9 cellular contexts compared by ENCODE assay signal in genomic region chr19:19170053-19170945, GRCh38. TPM values are rescaled to one million over a fixed set of nuclear protein-coding genes. Genes with fewer than 3 reads are reported as not detected.
A peak's percentile ranks its signal among the peaks of the same experiment; 100 is the strongest.
DNase-seq lines count a peak whose midpoint lies in the region; ATAC-seq and TF ChIP-seq lines count a peak whose summit lies in the region.
"Had no signal": no experiment of that assay in that cellular context is flagged by ENCODE, and none has a peak within 500 bp of the region (broad histone marks: within the 10 kb centered on the region; RNA-seq: fewer than 3 reads in every experiment).

TSS of gene MEF2B (minus strand) at chr19:19170263. CDS start at chr19:19150735, 19,528 bp downstream.

- peaks cover 27% of the 10 kb centered on the region for H3K4me1 ChIP-seq in BLaER1
- peaks cover 71% of the 10 kb centered on the region for H3K4me1 ChIP-seq in OCI-LY7 (ENCODE audit: insufficient read depth, low read length, poor library complexity, severe bottlenecking)
- peaks cover 37 to 48% of the 10 kb centered on the region in 2 experiments for H3K4me1 ChIP-seq in neutrophil (ENCODE audit: control insufficient read depth in 1 of 2, insufficient read depth in 1 of 2, low read depth in 1 of 2, low read length in 1 of 2)
- H3K4me1 ChIP-seq: HAP-1 had no signal

- H3K9me3 Mint-ChIP-seq in activated T-helper 17 cell treated with anti-CD3 and anti-CD28 coated beads, Interleukin-2, amount 50 U/mL, for 72 hours = no peaks in the 10 kb centered on the region

- H3K4me3 ChIP-seq in BLaER1 = peak within 1 kb of the TSS; percentile 50
- peak within 1 kb of the TSS; percentile 93 for H3K4me3 ChIP-seq in OCI-LY7 (ENCODE audit: low read depth, low read length, poor library complexity, severe bottlenecking)
- H3K4me3 ChIP-seq in foreskin fibroblast (ENCODE audit: low read depth in 1 of 2, low read length in 2 of 2) = no peak within 1 kb of the TSS
- peak within 1 kb of the TSS; percentile 37 to 48 for H3K4me3 ChIP-seq in neutrophil (ENCODE audit: low read depth in 1 of 2, low read length in 1 of 2)
- H3K4me3 ChIP-seq: HAP-1 had no signal

- H4K20me1 ChIP-seq in BLaER1 (peaks cover 36% of the 10 kb centered on the region), OCI-LY7 (ENCODE audit: insufficient read depth, low read length) (peaks cover 12% of the 10 kb centered on the region; the same call in 1 of the 2 replicates)

- H3K36me3 Mint-ChIP-seq in activated T-helper 17 cell treated with anti-CD3 and anti-CD28 coated beads, Interleukin-2, amount 50 U/mL, for 72 hours (ENCODE audit: low read depth) = no peaks in the 10 kb centered on the region

- H3K9ac ChIP-seq in BLaER1 = no peak within 1 kb of the TSS

- TF ChIP-seq CTCF in OCI-LY7 (conservative IDR thresholded peaks at IDR 0.05; ENCODE audit: low read length) = no peak
- TF ChIP-seq CTCF in foreskin fibroblast (IDR thresholded peaks at IDR 0.05; ENCODE audit: low read depth, low read length) = no peak
- no peak for TF ChIP-seq CTCF in neutrophil (IDR thresholded peaks at IDR 0.05)

- no peaks in the 10 kb centered on the region for H3K9me2 ChIP-seq in OCI-LY7 (ENCODE audit: insufficient read depth, low read length)

- peaks cover 48% of the 10 kb centered on the region for H3K79me2 ChIP-seq in OCI-LY7 (ENCODE audit: insufficient read depth, low read depth, low read length)

- peak; percentile 76 for ATAC-seq in HG03457 (IDR thresholded peaks at IDR 0.05; ENCODE audit: unreplicated experiment)
- peak; percentile 97 for ATAC-seq in activated T-helper 17 cell treated with anti-CD3 and anti-CD28 coated beads, Interleukin-2, amount 50 U/mL, for 72 hours (replicated peaks)

- H3K27me3 ChIP-seq in BLaER1 (no peaks in the 10 kb centered on the region), neutrophil (no peaks in the 10 kb centered on the region)

- H3K27me3 Mint-ChIP-seq in activated T-helper 17 cell treated with anti-CD3 and anti-CD28 coated beads, Interleukin-2, amount 50 U/mL, for 72 hours = no peaks in the 10 kb centered on the region

- H3K36me3 ChIP-seq in BLaER1 (0 out of 2 replicates have a peak, but pooled peaks cover 5% of the 10 kb centered on the region), OCI-LY7 (ENCODE audit: insufficient read depth, low read length) (peaks cover 44% of the 10 kb centered on the region), neutrophil (peaks cover 15% of the 10 kb centered on the region)
- H3K36me3 ChIP-seq: HAP-1 had no signal

- BruUV-seq in OCI-LY7 (replicated peaks; lab: Mats Ljungman, UMichigan) = TSS peak; percentile 79

- POLR2A ChIA-PET in OCI-LY7 (lab: Charles Lee) = interaction anchor here (0.6 to 7.6 kb wide), 7 partner anchors 12 to 108 kb away, joined by 3 to 201 read pairs (median 3); partner anchors contain the start of genes BORCS8 and RFXANK

- H3K9me3 ChIP-seq in BLaER1 (no peaks in the 10 kb centered on the region), OCI-LY7 (ENCODE audit: low read length) (no peaks in the 10 kb centered on the region), neutrophil (no peaks in the 10 kb centered on the region)
- H3K9me3 ChIP-seq: HAP-1 had no signal

- intact Hi-C loops in OCI-LY7 (cut with micrococcal nuclease; ENCODE audit: unreplicated experiment) = loop anchor here (1.0 kb wide), 1 partner anchor 10 kb away; no protein-coding TSS in a partner anchor

- CTCF ChIA-PET in OCI-LY7 (lab: Charles Lee; ENCODE audit: unreplicated experiment) = interaction anchor here (0.5 to 2.1 kb wide), 3 partner anchors 12 to 317 kb away, joined by 7 to 10 read pairs (median 8); no protein-coding TSS in a partner anchor

- no peak within 1 kb of the TSS for H2AFZ ChIP-seq in OCI-LY7 (ENCODE audit: low read length)

- H3K4me1 Mint-ChIP-seq in activated T-helper 17 cell treated with anti-CD3 and anti-CD28 coated beads, Interleukin-2, amount 50 U/mL, for 72 hours = peaks cover 12% of the 10 kb centered on the region

- no peak within 1 kb of the TSS for H3K27ac ChIP-seq in BLaER1
- peak within 1 kb of the TSS; percentile 98 for H3K27ac ChIP-seq in OCI-LY7 (ENCODE audit: low read depth, low read length, poor library complexity, severe bottlenecking)
- peak within 1 kb of the TSS; percentile 48 for H3K27ac ChIP-seq in neutrophil

- H3K27ac Mint-ChIP-seq in activated T-helper 17 cell treated with anti-CD3 and anti-CD28 coated beads, Interleukin-2, amount 50 U/mL, for 72 hours = no peak within 1 kb of the TSS

- DNase-seq in GM19238 (ENCODE audit: insufficient read length, low spot score) (peak; percentile 93), OCI-LY7 (ENCODE audit: low spot score) (peak; percentile 96), foreskin fibroblast (peak; percentile 41 to 86), superior temporal gyrus (ENCODE audit: extremely low spot score) (peak; percentile 12)

- H3K4me3 Mint-ChIP-seq in activated T-helper 17 cell treated with anti-CD3 and anti-CD28 coated beads, Interleukin-2, amount 50 U/mL, for 72 hours = peak within 1 kb of the TSS; percentile 46

- H3K4me2 ChIP-seq in BLaER1 = peak within 1 kb of the TSS; percentile 88
- peak within 1 kb of the TSS; percentile 100 for H3K4me2 ChIP-seq in OCI-LY7 (ENCODE audit: low read length)

RNA-seq across cellular contexts. Expression of gene MEF2B, which starts in this region (rescaled TPM):
- total RNA-seq in OCI-LY7 (2014; rRNA removed; shearing (Covaris generic)) = 175 and 201 TPM in 2 replicates
- 295 and 304 TPM in 2 replicates for total RNA-seq in OCI-LY7 (2022)
- 1 to 10 TPM in 1 of 2 donors, under 1 TPM in 1; 0.17 to 2.0 TPM for total RNA-seq in activated T-helper 17 cell treated with anti-CD3 and anti-CD28 coated beads, Interleukin-2, amount 50 U/mL, for 72 hours

Comparison
In these comparisons a context has a peak if more than half of its experiments do, and no peak if none do; other contexts are left out.
1. RNA of gene MEF2B (total RNA-seq): 175 to 304 TPM in OCI-LY7; 0.17 to 2.0 TPM in activated T-helper 17 cell treated with anti-CD3 and anti-CD28 coated beads, Interleukin-2, amount 50 U/mL, for 72 hours; every median in the first group is over 10 times any median in the second.
2. H3K4me3 ChIP-seq: peak in BLaER1 (single experiment), OCI-LY7 (single experiment) and neutrophil (2 of 2); none in foreskin fibroblast (0 of 2).
3. DNase-seq: peak in every context shown above with its lines; median percentile 96 in OCI-LY7; 93 in GM19238; 64 in foreskin fibroblast; 12 in superior temporal gyrus.